In the genomic region with DNA sequence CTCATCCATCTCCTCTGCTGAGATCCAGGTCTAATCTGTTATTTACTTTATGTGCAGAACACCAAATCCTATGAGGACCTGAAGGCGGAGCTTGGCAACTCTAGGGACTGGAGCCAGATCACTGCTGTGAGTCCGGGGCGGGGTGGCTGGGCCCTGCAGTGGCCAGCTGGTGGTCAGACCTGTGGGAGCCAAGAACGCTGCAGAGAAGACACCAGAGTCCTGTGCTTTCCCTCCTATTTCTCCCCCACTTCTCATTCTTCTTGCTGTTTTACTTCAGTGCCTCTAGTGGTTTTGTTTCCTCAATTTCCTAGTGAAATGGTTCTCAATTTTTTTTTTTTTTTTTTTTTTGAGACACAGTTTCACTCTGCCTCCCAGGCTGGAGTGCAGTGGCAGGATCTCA, we compare ENCODE assay signal across 24 cellular contexts. TPM values are rescaled to one million over a fixed set of nuclear protein-coding genes. Genes with fewer than 3 reads are reported as not detected.
DNase-seq lines count a peak whose midpoint lies in the region; ATAC-seq, FAIRE-seq and TF ChIP-seq lines count a peak whose summit lies in the region.
"Had no signal": no experiment of that assay in that cellular context is flagged by ENCODE, and none has a peak within 500 bp of the region (broad histone marks: within the 10 kb centered on the region; RNA-seq: fewer than 3 reads in every experiment).

No MANE protein-coding gene starts in this region.

- no peak for TF ChIP-seq RAD21 in K562 (CRISPR knock-in tag; conservative IDR thresholded peaks at IDR 0.05 in 1 of 2, IDR thresholded peaks at IDR 0.05 in 1 of 2)

- POLR2A ChIA-PET in K562 (lab: Yijun Ruan, JAX): no interaction called here

- ATAC-seq in K562 (peak; percentile 80), mucosa of descending colon (peak; percentile 28), HG02885 (IDR thresholded peaks at IDR 0.05; ENCODE audit: poor library complexity, unreplicated experiment) (no peak)
- no peak for ATAC-seq in natural killer cell treated with Interleukin-12 subunit alpha and Interleukin-12 subunit beta and Interleukin-15 and Interleukin-18, amount 100 ng/mL, for 72 hours
- ATAC-seq: A549; activated CD4-positive, CD25-positive, alpha-beta regulatory T cell treated with anti-CD3 and anti-CD28 coated beads, Interleukin-2, amount 50 U/mL, for 24 hours had no signal

- H2AFZ ChIP-seq in K562 (ENCODE audit: low read depth, low read length): no peak overlapping the region

- CTCF ChIA-PET in K562 (lab: Yijun Ruan, JAX; ENCODE audit: low intra/inter-chr PET ratio): no interaction called here

- no peaks in the 10 kb centered on the region for H3K9me3 Mint-ChIP-seq in natural killer cell treated with Interleukin-12 subunit alpha and Interleukin-12 subunit beta and Interleukin-15 and Interleukin-18, amount 100 ng/mL, for 72 hours
- H3K9me3 Mint-ChIP-seq: activated naive CD8-positive, alpha-beta T cell treated with anti-CD3 and anti-CD28 coated beads for 36 hours had no signal

- H3K9me1 ChIP-seq in K562 (ENCODE audit: control insufficient read depth, insufficient read depth, low read length): no peaks in the 10 kb centered on the region

- H3K9me3 ChIP-seq in MG63 (no peaks in the 10 kb centered on the region), K562 (replicated peaks; ENCODE audit: control insufficient read depth, insufficient read depth, low read depth, low read length) (no peaks in the 10 kb centered on the region), mucosa of descending colon (no peaks in the 10 kb centered on the region)
- H3K9me3 ChIP-seq: A549, Peyer's patch, upper lobe of left lung had no signal

- TF ChIP-seq POLR2A in K562 (conservative IDR thresholded peaks at IDR 0.05): no peak

- no peaks in the 10 kb centered on the region for H3K79me2 ChIP-seq in K562 (ENCODE audit: control insufficient read depth, insufficient read depth, low read length)

- H3K27ac ChIP-seq in 22Rv1: peak overlapping the region; percentile 100
- no peak overlapping the region for H3K27ac ChIP-seq in K562 (ENCODE audit: extremely low read depth, low read depth, low read length)
- H3K27ac ChIP-seq: A549, upper lobe of left lung had no signal

- no peak overlapping the region for H3K27ac Mint-ChIP-seq in natural killer cell treated with Interleukin-12 subunit alpha and Interleukin-12 subunit beta and Interleukin-15 and Interleukin-18, amount 100 ng/mL, for 72 hours
- H3K27ac Mint-ChIP-seq: activated naive CD8-positive, alpha-beta T cell treated with anti-CD3 and anti-CD28 coated beads for 36 hours had no signal

- TF ChIP-seq EP300 in K562 (IDR thresholded peaks at IDR 0.05; ENCODE audit: low read length): no peak

- H3K9ac ChIP-seq in K562 (ENCODE audit: insufficient read depth in 1 of 2, low read depth in 2 of 2, low read length in 2 of 2): peak overlapping the region in 1 of 2 experiments; percentile 77; a peak in 1 of 4 replicates

- peaks cover 0 to 2% of the 10 kb centered on the region in 2 donors for H3K4me1 Mint-ChIP-seq in natural killer cell treated with Interleukin-12 subunit alpha and Interleukin-12 subunit beta and Interleukin-15 and Interleukin-18, amount 100 ng/mL, for 72 hours (ENCODE audit: low read depth in 2 of 2)

- in situ Hi-C loops in K562 (cut with MboI): no loop called here

- WGBS in K562 (ENCODE audit: insufficient coverage, low coverage, missing lambda C conversion rate): 50% methylated on average over 2 of the region's 4 CpGs

- H3K4me3 Mint-ChIP-seq in natural killer cell treated with Interleukin-12 subunit alpha and Interleukin-12 subunit beta and Interleukin-15 and Interleukin-18, amount 100 ng/mL, for 72 hours: no peak overlapping the region
- H3K4me3 Mint-ChIP-seq: activated naive CD8-positive, alpha-beta T cell treated with anti-CD3 and anti-CD28 coated beads for 36 hours had no signal

- no TSS peak for BruUV-seq in K562 (replicated peaks; lab: Mats Ljungman, UMichigan)

- intact Hi-C loops in K562 (cut with micrococcal nuclease): no loop called here
- intact Hi-C loops in mucosa of descending colon (cut with DNase I, micrococcal nuclease): no loop called here

- H3K36me3 Mint-ChIP-seq in natural killer cell treated with Interleukin-12 subunit alpha and Interleukin-12 subunit beta and Interleukin-15 and Interleukin-18, amount 100 ng/mL, for 72 hours: no peaks in the 10 kb centered on the region
- H3K36me3 Mint-ChIP-seq: activated naive CD8-positive, alpha-beta T cell treated with anti-CD3 and anti-CD28 coated beads for 36 hours had no signal

- H3K4me3 ChIP-seq in MG63 (no peak overlapping the region), K562 (no peak overlapping the region), mucosa of descending colon (no peak overlapping the region)
- H3K4me3 ChIP-seq: A549, Peyer's patch, upper lobe of left lung had no signal

- H3K27me3 ChIP-seq in MG63: no peaks in the 10 kb centered on the region
- H3K27me3 ChIP-seq in K562 (ENCODE audit: control insufficient read depth in 2 of 2, insufficient read depth in 2 of 2, low read length in 2 of 2): no peaks in the 10 kb centered on the region
- H3K27me3 ChIP-seq: Peyer's patch, upper lobe of left lung had no signal

- TF ChIP-seq CTCF in 22Rv1 (IDR thresholded peaks at IDR 0.05) (0 out of 2 replicates have a peak, but pooled peaks have one; percentile 12), K562 (IDR thresholded peaks at IDR 0.05 in 2 of 3, conservative IDR thresholded peaks at IDR 0.05 in 1 of 3; ENCODE audit: insufficient read depth in 2 of 3, low read depth in 1 of 3, low read length in 3 of 3) (no peak), mucosa of descending colon (IDR thresholded peaks at IDR 0.05) (no peak)

- no peak overlapping the region for H3K4me2 ChIP-seq in K562 (ENCODE audit: insufficient read depth, low read length)
- H3K4me2 ChIP-seq: A549 had no signal

- no peaks in the 10 kb centered on the region for H4K20me1 ChIP-seq in K562 (replicated peaks; ENCODE audit: control insufficient read depth, insufficient read depth, low read length)

- H3K36me3 ChIP-seq in MG63 (no peaks in the 10 kb centered on the region), K562 (ENCODE audit: control insufficient read depth, insufficient read depth, low read length) (no peaks in the 10 kb centered on the region), mucosa of descending colon (ENCODE audit: low read depth) (peaks cover 9% of the 10 kb centered on the region)
- H3K36me3 ChIP-seq: upper lobe of left lung had no signal

- no peak for FAIRE-seq in K562 (lab: Jason Lieb, UNC)
- FAIRE-seq: A549, bronchial epithelial cell, endometrium, GM19239, islet of Langerhans had no signal

- H3K4me1 ChIP-seq in K562 (replicated peaks in 1 of 2; ENCODE audit: control insufficient read depth in 2 of 2, insufficient read depth in 2 of 2, low read length in 2 of 2): no peaks in the 10 kb centered on the region; a peak in 2 of 5 replicates
- no peaks in the 10 kb centered on the region for H3K4me1 ChIP-seq in mucosa of descending colon (ENCODE audit: low read depth)
- H3K4me1 ChIP-seq: A549, upper lobe of left lung had no signal

- peak; percentile 24 for DNase-seq in MG63
- DNase-seq in K562 (ENCODE audit: extremely low read depth in 1 of 4, low spot score in 3 of 4): no peak
- peak in 2 of 3 donors; percentile 37 to 41 for DNase-seq in mucosa of descending colon
- no peak for DNase-seq in HuH-7 (ENCODE audit: low spot score)
- DNase-seq in natural killer cell treated with Interleukin-12 subunit alpha and Interleukin-12 subunit beta and Interleukin-15 and Interleukin-18, amount 100 ng/mL, for 72 hours (ENCODE audit: low spot score): no peak
- no peak for DNase-seq in ecto neural progenitor cell (ENCODE audit: low spot score)
- DNase-seq: activated CD8-positive, alpha-beta memory T cell treated with anti-CD3 and anti-CD28 coated beads, Interleukin-2, amount 50 U/mL, for 4 hours; activated naive CD8-positive, alpha-beta T cell treated with anti-CD3 and anti-CD28 coated beads for 36 hours; GF-D8; NCI-H1417; NCI-H345; stimulated activated CD4-positive, alpha-beta T cell treated with anti-CD3 and anti-CD28 coated beads, Interleukin-2, amount 100 ng/mL, for 24 hours had no signal

- H3K27me3 Mint-ChIP-seq in natural killer cell treated with Interleukin-12 subunit alpha and Interleukin-12 subunit beta and Interleukin-15 and Interleukin-18, amount 100 ng/mL, for 72 hours: no peaks in the 10 kb centered on the region
- H3K27me3 Mint-ChIP-seq: activated naive CD8-positive, alpha-beta T cell treated with anti-CD3 and anti-CD28 coated beads for 36 hours had no signal

RNA-seq across cellular contexts. Expression of a gene that starts 19.7 kb away (rescaled TPM):
- not detected in 2 replicates for total RNA-seq in MG63 (2014; rRNA removed; shearing (Covaris generic); ENCODE audit: low replicate concordance)
- 1.4 and 2.1 TPM in 2 replicates for total RNA-seq in K562 (2011; cell fraction: chromatin; rRNA removed; ENCODE audit: low replicate concordance)
- total RNA-seq in K562 (2011; cell fraction: nucleolus; rRNA removed): 0.79 and 1.2 TPM in 2 replicates
- total RNA-seq in K562 (2011; cell fraction: nucleoplasm; rRNA removed): 0.44 and 1.4 TPM in 2 replicates
- total RNA-seq in K562 (2014; rRNA removed) (1.7 and 2.6 TPM in 2 replicates), K562 (2014; rRNA removed; fragmentation: Illumina TruSeq; extraction: Trizol) (1.1 and 1.2 TPM in 2 replicates), K562 (2015; rRNA removed; fragmentation: Illumina TruSeq; extraction: Trizol) (0.51 and 0.75 TPM in 2 replicates), K562 (2021) (2.4 and 2.7 TPM in 2 replicates), mucosa of descending colon (100 to 1,000 TPM; 194 to 550 (median 341) TPM)
- polyA plus RNA-seq in K562 (2011; rRNA removed) (0.46 and 0.63 TPM in 2 replicates), K562 (2014; fragmentation: Illumina TruSeq; extraction: Trizol) (1.2 and 2.0 TPM in 2 replicates), K562 (2014; fragmentation: Nextera tagmentation; extraction: Ambion mirVana) (under 1 TPM; 0.62 to 0.73 TPM), K562 (2014; rRNA removed) (1.9 and 3.7 TPM in 2 replicates)
- 0.35 and 1.5 TPM in 2 replicates for polyA plus RNA-seq in K562 (2011; cell fraction: cytosol; rRNA removed)
- 0.84 and 2.7 TPM in 2 replicates for polyA plus RNA-seq in K562 (2011; cell fraction: nucleus; rRNA removed)
- 0.54 and 0.72 TPM in 2 replicates for polyA plus RNA-seq in K562 (2012)
- polyA minus RNA-seq in K562 (2011; rRNA and poly(A)+ RNA removed): 0.60 and 1.7 TPM in 2 replicates
- polyA minus RNA-seq in K562 (2011; cell fraction: cytosol; rRNA and poly(A)+ RNA removed): 0.57 and 1.2 TPM in 2 replicates
- 0.27 and 0.33 TPM in 2 replicates for polyA minus RNA-seq in K562 (2011; cell fraction: nucleus; rRNA and poly(A)+ RNA removed)
- total RNA-seq in natural killer cell treated with Interleukin-12 subunit alpha and Interleukin-12 subunit beta and Interleukin-15 and Interleukin-18, amount 100 ng/mL, for 72 hours: under 1 TPM in 1 of 2 donors, not detected in 1; 0.10 TPM
- total RNA-seq: activated naive CD8-positive, alpha-beta T cell treated with anti-CD3 and anti-CD28 coated beads for 36 hours; bronchial epithelial cell; pulmonary artery endothelial cell; T-helper 1 cell treated with Interleukin-12 subunit alpha and Interleukin-12 subunit beta and Interleukin-4 antibody, amounts not matched to agents 30 ng/mL and 1 ng/mL, for 36 hours had no signal

RNA-seq across cellular contexts. Expression of a gene that starts 38.9 kb away (rescaled TPM):
- total RNA-seq in MG63 (2014; rRNA removed; shearing (Covaris generic); ENCODE audit: low replicate concordance): 82.9 and 84.6 TPM in 2 replicates
- 51.1 and 151 TPM in 2 replicates for total RNA-seq in K562 (2011; cell fraction: chromatin; rRNA removed; ENCODE audit: low replicate concordance)
- 120 and 129 TPM in 2 replicates for total RNA-seq in K562 (2011; cell fraction: nucleolus; rRNA removed)
- 71.7 and 74.3 TPM in 2 replicates for total RNA-seq in K562 (2011; cell fraction: nucleoplasm; rRNA removed)
- total RNA-seq in K562 (2014; rRNA removed) (50.8 and 65.8 TPM in 2 replicates), K562 (2014; rRNA removed; fragmentation: Illumina TruSeq; extraction: Trizol) (13.6 and 21.0 TPM in 2 replicates), K562 (2015; rRNA removed; fragmentation: Illumina TruSeq; extraction: Trizol) (45.8 and 45.9 TPM in 2 replicates), K562 (2021) (67.9 and 74.8 TPM in 2 replicates), mucosa of descending colon (100 to 1,000 TPM; 142 to 221 (median 165) TPM)
- polyA plus RNA-seq in K562 (2011; rRNA removed) (51.1 and 61.8 TPM in 2 replicates), K562 (2014; fragmentation: Illumina TruSeq; extraction: Trizol) (44.8 and 59.8 TPM in 2 replicates), K562 (2014; fragmentation: Nextera tagmentation; extraction: Ambion mirVana) (1 to 10 TPM; 2.4 to 3.4 TPM), K562 (2014; rRNA removed) (71.5 and 72.9 TPM in 2 replicates)
- polyA plus RNA-seq in K562 (2011; cell fraction: cytosol; rRNA removed): 63.2 and 111 TPM in 2 replicates
- 140 and 333 TPM in 2 replicates for polyA plus RNA-seq in K562 (2011; cell fraction: nucleus; rRNA removed)
- 57.2 and 78.1 TPM in 2 replicates for polyA plus RNA-seq in K562 (2012)
- 22.3 and 32.5 TPM in 2 replicates for polyA minus RNA-seq in K562 (2011; rRNA and poly(A)+ RNA removed)
- polyA minus RNA-seq in K562 (2011; cell fraction: cytosol; rRNA and poly(A)+ RNA removed): 34.5 and 39.1 TPM in 2 replicates
- 70.4 and 70.7 TPM in 2 replicates for polyA minus RNA-seq in K562 (2011; cell fraction: nucleus; rRNA and poly(A)+ RNA removed)
- total RNA-seq in natural killer cell treated with Interleukin-12 subunit alpha and Interleukin-12 subunit beta and Interleukin-15 and Interleukin-18, amount 100 ng/mL, for 72 hours: 100 to 1,000 TPM in 1 of 2 donors, 10 to 100 TPM in 1; 92.5 to 106 TPM

RNA-seq across cellular contexts. Expression of a gene that starts 56.5 kb away (rescaled TPM):
- 0.03 TPM in 1 of 2 replicates, not detected in the other for total RNA-seq in MG63 (2014; rRNA removed; shearing (Covaris generic); ENCODE audit: low replicate concordance)
- 1.4 and 5.9 TPM in 2 replicates for total RNA-seq in K562 (2011; cell fraction: chromatin; rRNA removed; ENCODE audit: low replicate concordance)
- total RNA-seq in K562 (2011; cell fraction: nucleolus; rRNA removed): 4.3 and 4.5 TPM in 2 replicates
- 3.5 and 4.8 TPM in 2 replicates for total RNA-seq in K562 (2011; cell fraction: nucleoplasm; rRNA removed)
- total RNA-seq in K562 (2014; rRNA removed): 0.98 and 1.0 TPM in 2 replicates
- total RNA-seq in K562 (2014; rRNA removed; fragmentation: Illumina TruSeq; extraction: Trizol): 0.32 and 0.65 TPM in 2 replicates
- 0.83 and 1.1 TPM in 2 replicates for total RNA-seq in K562 (2015; rRNA removed; fragmentation: Illumina TruSeq; extraction: Trizol)
- 1.2 and 1.6 TPM in 2 replicates for total RNA-seq in K562 (2021)
- 0.54 and 0.64 TPM in 2 replicates for polyA plus RNA-seq in K562 (2011; rRNA removed)
- 0.53 and 1.2 TPM in 2 replicates for polyA plus RNA-seq in K562 (2011; cell fraction: cytosol; rRNA removed)
- 1.8 and 2.6 TPM in 2 replicates for polyA plus RNA-seq in K562 (2011; cell fraction: nucleus; rRNA removed)
- polyA plus RNA-seq in K562 (2012): 1.7 and 2.7 TPM in 2 replicates
- 0.40 and 0.43 TPM in 2 replicates for polyA plus RNA-seq in K562 (2014; fragmentation: Illumina TruSeq; extraction: Trizol)
- under 1 TPM; 0.35 to 0.51 TPM for polyA plus RNA-seq in K562 (2014; fragmentation: Nextera tagmentation; extraction: Ambion mirVana)
- 0.69 and 0.99 TPM in 2 replicates for polyA plus RNA-seq in K562 (2014; rRNA removed)
- 1.3 TPM in 2 replicates for polyA minus RNA-seq in K562 (2011; rRNA and poly(A)+ RNA removed)
- polyA minus RNA-seq in K562 (2011; cell fraction: cytosol; rRNA and poly(A)+ RNA removed): 0.95 and 1.2 TPM in 2 replicates
- polyA minus RNA-seq in K562 (2011; cell fraction: nucleus; rRNA and poly(A)+ RNA removed): 6.3 and 7.7 TPM in 2 replicates
- 1 to 10 TPM; 1.2 to 7.8 (median 5.3) TPM for total RNA-seq in mucosa of descending colon
- total RNA-seq in natural killer cell treated with Interleukin-12 subunit alpha and Interleukin-12 subunit beta and Interleukin-15 and Interleukin-18, amount 100 ng/mL, for 72 hours: under 1 TPM in 1 of 2 donors, not detected in 1; 0.11 TPM
- total RNA-seq: pulmonary artery endothelial cell had no signal

Comparison
In these comparisons a context has a peak if more than half of its experiments do, and no peak if none do; other contexts are left out.
1. DNase-seq: peak in MG63 (single experiment) and mucosa of descending colon (2 of 3); none in K562 (0 of 4), HuH-7 (single experiment), natural killer cell treated with Interleukin-12 subunit alpha and Interleukin-12 subunit beta and Interleukin-15 and Interleukin-18, amount 100 ng/mL, for 72 hours (single experiment) and ecto neural progenitor cell (single experiment).
2. ATAC-seq: peak in K562 (single experiment) and mucosa of descending colon (single experiment); none in HG02885 (single experiment) and natural killer cell treated with Interleukin-12 subunit alpha and Interleukin-12 subunit beta and Interleukin-15 and Interleukin-18, amount 100 ng/mL, for 72 hours (0 of 2).
3. RNA of a gene that starts 19.7 kb away (total RNA-seq): 194 to 550 TPM in mucosa of descending colon; 0.44 to 2.7 TPM in K562, 0.10 TPM in natural killer cell treated with Interleukin-12 subunit alpha and Interleukin-12 subunit beta and Interleukin-15 and Interleukin-18, amount 100 ng/mL, for 72 hours and not detected in MG63; every median in the first group is over 10 times any median in the second.